In the genomic region with DNA sequence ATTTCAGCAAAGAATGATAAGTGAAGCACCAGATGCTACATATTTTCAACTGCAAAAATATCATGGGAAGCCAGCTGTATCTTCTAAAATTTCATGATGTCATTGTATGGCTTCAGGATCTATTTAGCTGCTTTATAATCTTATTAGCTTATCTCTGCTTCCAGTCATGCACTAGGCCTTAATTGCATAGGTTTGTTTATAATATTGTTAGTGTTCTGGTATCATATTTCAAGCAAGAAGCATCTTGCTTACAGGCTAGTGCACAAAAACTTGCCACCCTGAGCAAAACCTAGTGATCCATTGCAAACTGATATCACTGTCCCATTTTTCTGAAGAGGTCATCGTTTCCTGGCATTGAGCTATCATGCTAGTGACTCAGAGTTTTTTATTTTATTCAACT, we compare ENCODE assay signal across 1 cellular context.
TF ChIP-seq lines count a peak whose summit lies in the region.

No MANE protein-coding gene starts in this region.

TF ChIP-seq in SK-N-SH, 30 proteins besides CTCF, POLR2A, EP300 and RAD21 (continued from another document):
- TF ChIP-seq, protein P1, sequence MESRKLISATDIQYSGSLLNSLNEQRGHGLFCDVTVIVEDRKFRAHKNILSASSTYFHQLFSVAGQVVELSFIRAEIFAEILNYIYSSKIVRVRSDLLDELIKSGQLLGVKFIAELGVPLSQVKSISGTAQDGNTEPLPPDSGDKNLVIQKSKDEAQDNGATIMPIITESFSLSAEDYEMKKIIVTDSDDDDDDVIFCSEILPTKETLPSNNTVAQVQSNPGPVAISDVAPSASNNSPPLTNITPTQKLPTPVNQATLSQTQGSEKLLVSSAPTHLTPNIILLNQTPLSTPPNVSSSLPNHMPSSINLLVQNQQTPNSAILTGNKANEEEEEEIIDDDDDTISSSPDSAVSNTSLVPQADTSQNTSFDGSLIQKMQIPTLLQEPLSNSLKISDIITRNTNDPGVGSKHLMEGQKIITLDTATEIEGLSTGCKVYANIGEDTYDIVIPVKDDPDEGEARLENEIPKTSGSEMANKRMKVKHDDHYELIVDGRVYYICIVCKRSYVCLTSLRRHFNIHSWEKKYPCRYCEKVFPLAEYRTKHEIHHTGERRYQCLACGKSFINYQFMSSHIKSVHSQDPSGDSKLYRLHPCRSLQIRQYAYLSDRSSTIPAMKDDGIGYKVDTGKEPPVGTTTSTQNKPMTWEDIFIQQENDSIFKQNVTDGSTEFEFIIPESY (IDR thresholded peaks at IDR 0.05; ENCODE audit: borderline replicate concordance, low read depth): no peak
- TF ChIP-seq CHD2 (IDR thresholded peaks at IDR 0.05; ENCODE audit: low read length, partially characterized antibody): peak; percentile 43
- TF ChIP-seq MXI1 (IDR thresholded peaks at IDR 0.05; ENCODE audit: low read depth, low read length): no peak
- TF ChIP-seq, protein P2, sequence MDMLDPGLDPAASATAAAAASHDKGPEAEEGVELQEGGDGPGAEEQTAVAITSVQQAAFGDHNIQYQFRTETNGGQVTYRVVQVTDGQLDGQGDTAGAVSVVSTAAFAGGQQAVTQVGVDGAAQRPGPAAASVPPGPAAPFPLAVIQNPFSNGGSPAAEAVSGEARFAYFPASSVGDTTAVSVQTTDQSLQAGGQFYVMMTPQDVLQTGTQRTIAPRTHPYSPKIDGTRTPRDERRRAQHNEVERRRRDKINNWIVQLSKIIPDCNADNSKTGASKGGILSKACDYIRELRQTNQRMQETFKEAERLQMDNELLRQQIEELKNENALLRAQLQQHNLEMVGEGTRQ (IDR thresholded peaks at IDR 0.05; ENCODE audit: borderline replicate concordance, low read depth, low read length): no peak
- TF ChIP-seq RCOR1 (IDR thresholded peaks at IDR 0.05; ENCODE audit: low read length): peak; percentile 85
- no peak for TF ChIP-seq GATA2 (CRISPR knock-in tag; IDR thresholded peaks at IDR 0.05)
- TF ChIP-seq FOXM1 (IDR thresholded peaks at IDR 0.05; ENCODE audit: low read depth): no peak
- no peak for TF ChIP-seq FOXJ3 (CRISPR knock-in tag; IDR thresholded peaks at IDR 0.05)
TF ChIP-seq in SK-N-SH: peak in this region for 2.
